In genomic region chr1:23290811-23291565, GRCh38 we compare ENCODE assay signal across 20 cellular contexts.
"Had no signal": no experiment of that assay in that cellular context is flagged by ENCODE, and none has a peak within 500 bp of the region (broad histone marks: within the 10 kb centered on the region; RNA-seq: fewer than 3 reads in every experiment).

No MANE protein-coding gene starts in this region.

- H3K9me3 ChIP-seq: mucosa of descending colon, ovary, sigmoid colon, stomach, thoracic aorta, transverse colon had no signal

- H3K27ac ChIP-seq: foreskin keratinocyte, hepatocyte, ovary, sigmoid colon, stomach, thoracic aorta, transverse colon had no signal

- H3K9me3 Mint-ChIP-seq: dendritic cell treated with granulocyte-macrophage colony-stimulating factor and Interleukin-4, amounts not matched to agents 40 ng/mL and 50 ng/mL, for 4 days; naive thymus-derived CD8-positive, alpha-beta T cell; neural crest cell; stimulated activated naive B cell treated with anti-CD40 and anti-IgM and Interleukin-4, amounts not matched to agents 10 μg/mL and 1 μg/mL and 100 μg/mL, for 72 hours had no signal

- H2AFZ ChIP-seq: hepatocyte had no signal

- H3K27ac Mint-ChIP-seq: dendritic cell treated with granulocyte-macrophage colony-stimulating factor and Interleukin-4, amounts not matched to agents 40 ng/mL and 50 ng/mL, for 4 days; naive thymus-derived CD8-positive, alpha-beta T cell; stimulated activated naive B cell treated with anti-CD40 and anti-IgM and Interleukin-4, amounts not matched to agents 10 μg/mL and 1 μg/mL and 100 μg/mL, for 72 hours had no signal

- H3K4me1 Mint-ChIP-seq: neural crest cell had no signal

- H3K27me3 Mint-ChIP-seq: dendritic cell treated with granulocyte-macrophage colony-stimulating factor and Interleukin-4, amounts not matched to agents 40 ng/mL and 50 ng/mL, for 4 days; naive thymus-derived CD8-positive, alpha-beta T cell; stimulated activated naive B cell treated with anti-CD40 and anti-IgM and Interleukin-4, amounts not matched to agents 10 μg/mL and 1 μg/mL and 100 μg/mL, for 72 hours had no signal

- H3K4me1 ChIP-seq: foreskin keratinocyte, sigmoid colon, transverse colon had no signal

- H3K4me3 ChIP-seq: hepatocyte, mucosa of descending colon, ovary, sigmoid colon, skin epidermis, stomach, thoracic aorta, transverse colon had no signal

- DNase-seq: erythroblast; foreskin keratinocyte; left colon; mammary epithelial cell; mucosa of descending colon; naive thymus-derived CD8-positive, alpha-beta T cell; ovary; retina; sigmoid colon; stimulated activated CD4-positive, alpha-beta T cell treated with anti-CD3 and anti-CD28 coated beads, Interleukin-2, amount 100 ng/mL, for 24 hours; stimulated activated CD4-positive, alpha-beta T cell treated with anti-CD3 and anti-CD28 coated beads, Interleukin-4, amount 100 ng/mL, for 4 hours; stimulated activated naive B cell treated with anti-CD40 and anti-IgM and Interleukin-4, amounts not matched to agents 10 μg/mL and 1 μg/mL and 100 μg/mL, for 72 hours; stomach; substantia nigra; transverse colon had no signal

- H3K4me2 ChIP-seq: hepatocyte had no signal

- H3K36me3 ChIP-seq: ovary had no signal

- H3K79me2 ChIP-seq: hepatocyte had no signal

- H3K4me3 Mint-ChIP-seq: dendritic cell treated with granulocyte-macrophage colony-stimulating factor and Interleukin-4, amounts not matched to agents 40 ng/mL and 50 ng/mL, for 4 days; naive thymus-derived CD8-positive, alpha-beta T cell; neural crest cell; stimulated activated naive B cell treated with anti-CD40 and anti-IgM and Interleukin-4, amounts not matched to agents 10 μg/mL and 1 μg/mL and 100 μg/mL, for 72 hours had no signal
